Comparison of ENCODE assay signal across 22 cellular contexts in the genomic region with DNA sequence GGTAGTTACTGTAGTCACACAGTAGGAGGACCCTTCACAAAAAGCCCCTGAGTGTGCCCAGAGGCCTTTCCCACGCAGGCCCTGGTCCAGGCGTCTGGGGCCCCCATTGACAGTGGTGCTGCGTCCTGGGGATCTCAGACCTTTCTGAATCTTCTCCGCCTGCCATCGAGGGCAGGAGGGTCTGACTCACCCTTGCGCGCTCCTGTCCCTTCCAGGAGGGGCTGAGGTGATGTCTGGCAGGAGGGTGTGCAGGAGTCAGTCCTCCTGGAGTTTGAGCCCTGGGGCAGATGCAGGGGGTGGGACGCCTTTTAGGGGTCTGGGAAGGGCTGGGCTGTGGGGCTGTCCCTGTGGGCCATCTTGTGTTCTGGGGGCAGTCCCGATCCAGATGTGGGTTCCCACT.
"Had no signal": no experiment of that assay in that cellular context is flagged by ENCODE, and none has a peak within 500 bp of the region (broad histone marks: within the 10 kb centered on the region; RNA-seq: fewer than 3 reads in every experiment).

No MANE protein-coding gene starts in this region.

- H3K4me1 ChIP-seq: neural progenitor cell, suprapubic skin, tibial artery had no signal

- DNase-seq: activated CD4-positive, alpha-beta T cell treated with anti-CD3 and anti-CD28 coated beads for 4 hours; activated CD4-positive, alpha-beta T cell treated with anti-CD3 and anti-CD28 coated beads, Interleukin-2, amount 50 U/mL, for 4 hours; activated gamma-delta T cell; activated naive CD4-positive, alpha-beta T cell treated with anti-CD3 and anti-CD28 coated beads, Interleukin-2, amount 50 U/mL, for 16 hours; activated T-cell treated with anti-CD3 and anti-CD28 coated beads for 4 hours; activated T-cell treated with anti-CD3 and anti-CD28 coated beads, Interleukin-2, amount 50 U/mL, for 72 hours; dermis blood vessel endothelial cell; effector CD4-positive, alpha-beta T cell; mesenchymal stem cell; natural killer cell; occipital lobe; stimulated activated CD4-positive, alpha-beta T cell treated with anti-CD3 and anti-CD28 coated beads, Interleukin-4, amount 100 ng/mL, for 4 hours; stimulated activated CD8-positive, alpha-beta memory T cell treated with anti-CD3 and anti-CD28 coated beads, Interleukin-4, amount 100 ng/mL, for 48 hours; stimulated activated naive CD4-positive, alpha-beta T cell; T-helper 1 cell had no signal

- ATAC-seq: activated T-cell treated with anti-CD3 and anti-CD28 coated beads, Interleukin-2, amount 50 U/mL, for 72 hours; natural killer cell; sciatic nerve had no signal

- H3K4me1 Mint-ChIP-seq: central memory CD8-positive, alpha-beta T cell; neural progenitor cell had no signal

- H3K27ac ChIP-seq: epithelial cell of prostate, neural progenitor cell, skin epidermis, suprapubic skin, tibial artery had no signal

- H3K4me3 ChIP-seq: neural progenitor cell, skin epidermis, suprapubic skin, tibial artery had no signal

- H3K9me3 Mint-ChIP-seq: activated T-cell treated with anti-CD3 and anti-CD28 coated beads, Interleukin-2, amount 50 U/mL, for 72 hours; central memory CD8-positive, alpha-beta T cell; natural killer cell had no signal

- H3K36me3 ChIP-seq: neural progenitor cell, suprapubic skin, tibial artery had no signal

- H3K4me3 Mint-ChIP-seq: activated T-cell treated with anti-CD3 and anti-CD28 coated beads, Interleukin-2, amount 50 U/mL, for 72 hours; central memory CD8-positive, alpha-beta T cell; natural killer cell; neural progenitor cell had no signal

- H3K27ac Mint-ChIP-seq: activated T-cell treated with anti-CD3 and anti-CD28 coated beads, Interleukin-2, amount 50 U/mL, for 72 hours; natural killer cell; neural progenitor cell had no signal

- H3K9me3 ChIP-seq: suprapubic skin had no signal

- H3K36me3 Mint-ChIP-seq: natural killer cell, neural progenitor cell had no signal

- H3K27me3 ChIP-seq: neural progenitor cell, suprapubic skin, tibial artery had no signal
